In the genomic region with DNA sequence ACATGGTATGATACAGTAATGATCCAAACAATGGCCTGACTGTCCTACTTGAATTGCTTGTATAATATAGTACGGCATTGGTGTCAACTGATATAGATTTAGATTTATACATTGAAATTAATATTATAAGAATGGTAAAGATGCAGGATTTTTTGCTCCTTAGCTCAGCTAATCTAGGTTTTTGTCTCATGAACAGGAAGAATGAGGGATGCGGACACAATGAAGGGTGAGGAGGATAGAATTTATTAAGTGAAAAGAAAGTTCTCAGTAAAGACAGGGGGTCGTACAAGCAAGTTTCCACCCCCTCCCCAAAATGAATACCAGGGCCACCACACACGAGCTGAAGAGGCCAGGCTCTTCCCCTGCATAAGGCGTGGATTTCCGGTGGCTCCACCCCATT, we compare ENCODE assay signal across 3 cellular contexts.
A peak's percentile ranks its signal among the peaks of the same experiment; 100 is the strongest.
TF ChIP-seq lines count a peak whose summit lies in the region.

No MANE protein-coding gene starts in this region.

TF ChIP-seq in GM23338, 12 proteins besides CTCF, POLR2A, EP300 and RAD21 (continues in another document):
- TF ChIP-seq EZH2 (IDR thresholded peaks at IDR 0.05; ENCODE audit: low read depth, unreplicated experiment) (no peak), ZNF331 (CRISPR knock-in tag; IDR thresholded peaks at IDR 0.05; ENCODE audit: low read depth) (no peak), NANOG (IDR thresholded peaks at IDR 0.05; ENCODE audit: borderline replicate concordance) (no peak), STAT1 (IDR thresholded peaks at IDR 0.05; ENCODE audit: unreplicated experiment) (no peak), CREB1 (CRISPR knock-in tag; IDR thresholded peaks at IDR 0.05; ENCODE audit: low read depth) (no peak), ZNF114 (CRISPR knock-in tag; IDR thresholded peaks at IDR 0.05) (no peak)
- TF ChIP-seq, protein P1, sequence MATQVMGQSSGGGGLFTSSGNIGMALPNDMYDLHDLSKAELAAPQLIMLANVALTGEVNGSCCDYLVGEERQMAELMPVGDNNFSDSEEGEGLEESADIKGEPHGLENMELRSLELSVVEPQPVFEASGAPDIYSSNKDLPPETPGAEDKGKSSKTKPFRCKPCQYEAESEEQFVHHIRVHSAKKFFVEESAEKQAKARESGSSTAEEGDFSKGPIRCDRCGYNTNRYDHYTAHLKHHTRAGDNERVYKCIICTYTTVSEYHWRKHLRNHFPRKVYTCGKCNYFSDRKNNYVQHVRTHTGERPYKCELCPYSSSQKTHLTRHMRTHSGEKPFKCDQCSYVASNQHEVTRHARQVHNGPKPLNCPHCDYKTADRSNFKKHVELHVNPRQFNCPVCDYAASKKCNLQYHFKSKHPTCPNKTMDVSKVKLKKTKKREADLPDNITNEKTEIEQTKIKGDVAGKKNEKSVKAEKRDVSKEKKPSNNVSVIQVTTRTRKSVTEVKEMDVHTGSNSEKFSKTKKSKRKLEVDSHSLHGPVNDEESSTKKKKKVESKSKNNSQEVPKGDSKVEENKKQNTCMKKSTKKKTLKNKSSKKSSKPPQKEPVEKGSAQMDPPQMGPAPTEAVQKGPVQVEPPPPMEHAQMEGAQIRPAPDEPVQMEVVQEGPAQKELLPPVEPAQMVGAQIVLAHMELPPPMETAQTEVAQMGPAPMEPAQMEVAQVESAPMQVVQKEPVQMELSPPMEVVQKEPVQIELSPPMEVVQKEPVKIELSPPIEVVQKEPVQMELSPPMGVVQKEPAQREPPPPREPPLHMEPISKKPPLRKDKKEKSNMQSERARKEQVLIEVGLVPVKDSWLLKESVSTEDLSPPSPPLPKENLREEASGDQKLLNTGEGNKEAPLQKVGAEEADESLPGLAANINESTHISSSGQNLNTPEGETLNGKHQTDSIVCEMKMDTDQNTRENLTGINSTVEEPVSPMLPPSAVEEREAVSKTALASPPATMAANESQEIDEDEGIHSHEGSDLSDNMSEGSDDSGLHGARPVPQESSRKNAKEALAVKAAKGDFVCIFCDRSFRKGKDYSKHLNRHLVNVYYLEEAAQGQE (IDR thresholded peaks at IDR 0.05; ENCODE audit: unreplicated experiment) = no peak
- TF ChIP-seq, protein P2, sequence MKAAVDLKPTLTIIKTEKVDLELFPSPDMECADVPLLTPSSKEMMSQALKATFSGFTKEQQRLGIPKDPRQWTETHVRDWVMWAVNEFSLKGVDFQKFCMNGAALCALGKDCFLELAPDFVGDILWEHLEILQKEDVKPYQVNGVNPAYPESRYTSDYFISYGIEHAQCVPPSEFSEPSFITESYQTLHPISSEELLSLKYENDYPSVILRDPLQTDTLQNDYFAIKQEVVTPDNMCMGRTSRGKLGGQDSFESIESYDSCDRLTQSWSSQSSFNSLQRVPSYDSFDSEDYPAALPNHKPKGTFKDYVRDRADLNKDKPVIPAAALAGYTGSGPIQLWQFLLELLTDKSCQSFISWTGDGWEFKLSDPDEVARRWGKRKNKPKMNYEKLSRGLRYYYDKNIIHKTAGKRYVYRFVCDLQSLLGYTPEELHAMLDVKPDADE (IDR thresholded peaks at IDR 0.05) = no peak

TF ChIP-seq in HEK293, 187 proteins besides CTCF, POLR2A, EP300 and RAD21:
- TF ChIP-seq SETDB1 (IDR thresholded peaks at IDR 0.05; ENCODE audit: insufficient read length, low read length) = peak; percentile 87
- TF ChIP-seq ZBTB17 (tag by site-specific recombination; IDR thresholded peaks at IDR 0.05) = no peak
- no peak for TF ChIP-seq ZNF558 (tag by site-specific recombination; IDR thresholded peaks at IDR 0.05)
- no peak for TF ChIP-seq ZNF23 (tag by site-specific recombination; IDR thresholded peaks at IDR 0.05; ENCODE audit: borderline replicate concordance)
- no peak for TF ChIP-seq ZNF341 (tag by site-specific recombination; IDR thresholded peaks at IDR 0.05; ENCODE audit: low read depth)
- TF ChIP-seq ZSCAN16 (tag by site-specific recombination; IDR thresholded peaks at IDR 0.05) = no peak
- TF ChIP-seq KLF16 (tag by site-specific recombination; IDR thresholded peaks at IDR 0.05) = no peak
- no peak for TF ChIP-seq ZNF501 (tag by site-specific recombination; IDR thresholded peaks at IDR 0.05)
TF ChIP-seq in HEK293: peak in this region for 1.

TF ChIP-seq in K562, 482 proteins besides CTCF, POLR2A, EP300 and RAD21:
- TF ChIP-seq MCM2 (IDR thresholded peaks at IDR 0.05; ENCODE audit: low read depth) (no peak), ZFP36 (IDR thresholded peaks at IDR 0.05; ENCODE audit: low read depth, low read length, partially characterized antibody) (peak; percentile 58)
